Comparison of ENCODE assay signal across 28 cellular contexts in the genomic region with DNA sequence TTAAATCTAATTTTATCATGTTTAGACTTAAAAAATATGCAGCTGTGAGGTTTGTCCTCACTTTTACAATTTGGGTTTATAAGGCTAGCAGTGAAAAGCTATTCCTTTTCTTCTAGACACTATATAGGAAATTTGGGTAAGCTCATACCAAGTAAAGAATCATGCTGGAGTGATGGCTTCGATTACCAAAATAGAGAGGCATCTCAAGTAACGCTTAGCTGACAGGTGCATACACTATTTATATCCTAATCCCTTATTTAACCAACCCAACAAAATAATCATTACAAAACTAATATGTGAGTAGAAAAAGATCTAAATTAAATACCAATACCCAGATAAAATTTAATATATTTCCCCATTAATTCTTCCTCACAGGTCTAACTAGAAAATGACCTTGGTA.
"Had no signal": no experiment of that assay in that cellular context is flagged by ENCODE, and none has a peak within 500 bp of the region (broad histone marks: within the 10 kb centered on the region; RNA-seq: fewer than 3 reads in every experiment).

No MANE protein-coding gene starts in this region.

- H3K9me3 ChIP-seq: adrenal gland, body of pancreas, esophagus muscularis mucosa, gastroesophageal sphincter had no signal

- H3K36me3 ChIP-seq: adrenal gland, esophagus muscularis mucosa, gastroesophageal sphincter had no signal

- H3K27me3 ChIP-seq: adrenal gland, body of pancreas, esophagus muscularis mucosa, foreskin keratinocyte, gastroesophageal sphincter had no signal

- H3K4me1 ChIP-seq: adrenal gland, body of pancreas, esophagus muscularis mucosa, foreskin keratinocyte, gastroesophageal sphincter had no signal

- H3K4me3 ChIP-seq: adrenal gland, body of pancreas, esophagus muscularis mucosa, gastroesophageal sphincter had no signal

- DNase-seq: activated CD4-positive, alpha-beta memory T cell treated with anti-CD3 and anti-CD28 coated beads for 36 hours; activated CD4-positive, alpha-beta T cell treated with anti-CD3 and anti-CD28 coated beads for 36 hours; activated CD4-positive, alpha-beta T cell treated with anti-CD3 and anti-CD28 coated beads, Interleukin-2, amount 10 ng/mL, durations not matched to agents 24 days and 14 days; activated CD4-positive, CD25-positive, alpha-beta regulatory T cell; activated CD4-positive, CD25-positive, alpha-beta regulatory T cell treated with anti-CD3 and anti-CD28 coated beads, Interleukin-2, amount 50 U/mL, for 72 hours; activated CD8-positive, alpha-beta memory T cell treated with anti-CD3 and anti-CD28 coated beads, Interleukin-2, amount 10 ng/mL, durations not matched to agents 7 days and 5 days; activated CD8-positive, alpha-beta memory T cell treated with anti-CD3 and anti-CD28 coated beads, Interleukin-2, amount 50 U/mL, for 4 hours; activated CD8-positive, alpha-beta T cell treated with anti-CD3 and anti-CD28 coated beads, Interleukin-2, amount 10 ng/mL, durations not matched to agents 7 days and 5 days; activated effector memory CD4-positive, alpha-beta T cell treated with anti-CD3 and anti-CD28 coated beads, Interleukin-2, amount 50 U/mL, for 16 hours; activated naive CD4-positive, alpha-beta T cell treated with anti-CD3 and anti-CD28 coated beads for 36 hours; activated naive CD8-positive, alpha-beta T cell treated with anti-CD3 and anti-CD28 coated beads for 36 hours; activated naive CD8-positive, alpha-beta T cell treated with anti-CD3 and anti-CD28 coated beads, Interleukin-2, amount 50 U/mL, for 24 hours; activated T-cell treated with anti-CD3 and anti-CD28 coated beads, Interleukin-2, amount 50 U/mL, for 1 hour; activated T-cell treated with anti-CD3 and anti-CD28 coated beads, Interleukin-2, amount 50 U/mL, for 48 hours; adrenal gland; amygdala; aorta; body of pancreas; caudate nucleus; cortex of kidney; dermis blood vessel endothelial cell; effector CD4-positive, alpha-beta T cell; effector memory CD8-positive, alpha-beta T cell; erythroblast; foreskin keratinocyte; T-helper 2 cell had no signal

- ATAC-seq: activated CD4-positive, alpha-beta T cell treated with anti-CD3 and anti-CD28 coated beads for 36 hours; activated CD8-positive, alpha-beta memory T cell treated with anti-CD3 and anti-CD28 coated beads, Interleukin-2, amount 10 ng/mL, durations not matched to agents 7 days and 5 days; activated CD8-positive, alpha-beta T cell treated with anti-CD3 and anti-CD28 coated beads, Interleukin-2, amount 10 ng/mL, durations not matched to agents 7 days and 5 days; activated naive CD8-positive, alpha-beta T cell treated with anti-CD3 and anti-CD28 coated beads, Interleukin-2, amount 50 U/mL, for 24 hours; body of pancreas; effector memory CD8-positive, alpha-beta T cell; foreskin keratinocyte; gastroesophageal sphincter had no signal

- H3K27ac ChIP-seq: adrenal gland, body of pancreas, esophagus muscularis mucosa, foreskin keratinocyte, gastroesophageal sphincter had no signal
